24 cellular contexts compared by ENCODE assay signal in genomic region chr7:29798422-29798821, GRCh38. TPM values are rescaled to one million over a fixed set of nuclear protein-coding genes. Genes with fewer than 3 reads are reported as not detected.
DNase-seq lines count a peak whose midpoint lies in the region; ATAC-seq, FAIRE-seq and TF ChIP-seq lines count a peak whose summit lies in the region.
"Had no signal": no experiment of that assay in that cellular context is flagged by ENCODE, and none has a peak within 500 bp of the region (broad histone marks: within the 10 kb centered on the region; RNA-seq: fewer than 3 reads in every experiment).

No MANE protein-coding gene starts in this region.

- no peak for TF ChIP-seq EP300 in HepG2 (IDR thresholded peaks at IDR 0.05; ENCODE audit: low read depth in 2 of 2, low read length in 2 of 2)
- TF ChIP-seq EP300 in HepG2 (CRISPR knock-in tag; IDR thresholded peaks at IDR 0.05; ENCODE audit: borderline replicate concordance) = no peak
- no peak for TF ChIP-seq EP300 in K562 (IDR thresholded peaks at IDR 0.05; ENCODE audit: low read length)

- TF ChIP-seq CTCF in HepG2 (CRISPR knock-in tag; IDR thresholded peaks at IDR 0.05) (no peak), right lobe of liver (IDR thresholded peaks at IDR 0.05) (no peak), K562 (IDR thresholded peaks at IDR 0.05 in 2 of 3, conservative IDR thresholded peaks at IDR 0.05 in 1 of 3; ENCODE audit: insufficient read depth in 2 of 3, low read depth in 1 of 3, low read length in 3 of 3) (no peak), PC-3 (conservative IDR thresholded peaks at IDR 0.05; ENCODE audit: low read depth, low read length) (no peak)

- peak overlapping the region; percentile 8 for H2AFZ ChIP-seq in HepG2 (ENCODE audit: low read length)
- peak overlapping the region; percentile 86 for H2AFZ ChIP-seq in K562 (ENCODE audit: low read depth, low read length)
- H2AFZ ChIP-seq in PC-3 (ENCODE audit: low read length) = no peak overlapping the region

- TF ChIP-seq RAD21 in HepG2 (CRISPR knock-in tag; IDR thresholded peaks at IDR 0.05) (no peak), K562 (CRISPR knock-in tag; conservative IDR thresholded peaks at IDR 0.05 in 1 of 2, IDR thresholded peaks at IDR 0.05 in 1 of 2) (no peak)

- H3K79me2 ChIP-seq in HepG2 (ENCODE audit: insufficient read depth, low read length) (no peaks in the 10 kb centered on the region), K562 (ENCODE audit: control insufficient read depth, insufficient read depth, low read length) (no peaks in the 10 kb centered on the region), PC-3 (ENCODE audit: low read length) (no peaks in the 10 kb centered on the region)

- intact Hi-C loops in HepG2 (cut with micrococcal nuclease; ENCODE audit: unreplicated experiment) (no loop called here), right lobe of liver (cut with DNase I) (no loop called here), K562 (cut with micrococcal nuclease) (no loop called here), PC-3 (cut with micrococcal nuclease) (no loop called here)

- H4K20me1 ChIP-seq in HepG2 (ENCODE audit: insufficient read depth, low read length) (no peaks in the 10 kb centered on the region), K562 (replicated peaks; ENCODE audit: control insufficient read depth, insufficient read depth, low read length) (no peaks in the 10 kb centered on the region), PC-3 (ENCODE audit: low read length) (no peaks in the 10 kb centered on the region)

- WGBS in HepG2 (ENCODE audit: low lambda C conversion rate) = under 1% methylated on average over 5 of the region's 5 CpGs
- WGBS in right lobe of liver (ENCODE audit: insufficient coverage, low coverage, low lambda C conversion rate, missing lambda C conversion rate) = 69% methylated on average over 5 of the region's 5 CpGs
- WGBS in K562 (ENCODE audit: insufficient coverage, low coverage, missing lambda C conversion rate) = 11% methylated on average over 5 of the region's 5 CpGs

- H3F3A ChIP-seq in PC-3 (ENCODE audit: low read length, unreplicated experiment) = no peaks in the 10 kb centered on the region

- BruUV-seq in HepG2 (replicated peaks; lab: Mats Ljungman, UMichigan) (no TSS peak), K562 (replicated peaks; lab: Mats Ljungman, UMichigan) (no TSS peak), PC-3 (replicated peaks; lab: Mats Ljungman, UMichigan) (no TSS peak)

- no peak overlapping the region for H3K27ac ChIP-seq in HepG2 (ENCODE audit: extremely low read length, insufficient read depth, low read length)
- no peak overlapping the region for H3K27ac ChIP-seq in right lobe of liver
- peak overlapping the region; percentile 37; the same call in 2 of the 3 replicates for H3K27ac ChIP-seq in K562 (ENCODE audit: extremely low read depth, low read depth, low read length)
- H3K27ac ChIP-seq in PC-3 (ENCODE audit: low read length) = no peak overlapping the region
- H3K27ac ChIP-seq: KMS-11, Peyer's patch, SJCRH30 had no signal

- FAIRE-seq in HepG2 (lab: Jason Lieb, UNC) (no peak), K562 (lab: Jason Lieb, UNC) (peak; percentile 65)

- no peak for ATAC-seq in HepG2
- ATAC-seq in right lobe of liver = no peak
- peak; percentile 12; the same call in 2 of the 3 replicates for ATAC-seq in K562
- ATAC-seq in HG03095 (IDR thresholded peaks at IDR 0.05; ENCODE audit: unreplicated experiment) = no peak
- no peak for ATAC-seq in left lobe of liver
- no peak for ATAC-seq in PC-3
- ATAC-seq: SK-N-SH treated with all-trans-retinoic acid at 6 μM for 48 hours had no signal

- in situ Hi-C loops in HepG2 (cut with HindIII; ENCODE audit: extremely low pct_ligation_motif_present, low pct_unique_long_range_greater_than_20kb) = no loop called here
- in situ Hi-C loops in K562 (cut with MboI) = no loop called here

- POLR2A ChIA-PET in HepG2 (lab: Yijun Ruan, JAX) = no interaction called here
- POLR2A ChIA-PET in K562 (lab: Yijun Ruan, JAX) = interaction anchor here (0.6 kb wide), 1 partner anchor 672 kb away, joined by 3 read pairs; no protein-coding TSS in a partner anchor
- POLR2A ChIA-PET in PC-3 (lab: Charles Lee; ENCODE audit: unreplicated experiment) = no interaction called here

- peaks cover 0 to 3% of the 10 kb centered on the region in 2 experiments; a peak in 3 of 5 replicates for H3K27me3 ChIP-seq in HepG2 (ENCODE audit: control insufficient read depth in 1 of 2, insufficient read depth in 2 of 2, low read length in 2 of 2)
- no peaks in the 10 kb centered on the region for H3K27me3 ChIP-seq in right lobe of liver
- no peaks in the 10 kb centered on the region for H3K27me3 ChIP-seq in K562 (ENCODE audit: control insufficient read depth in 2 of 2, insufficient read depth in 2 of 2, low read length in 2 of 2)
- no peaks in the 10 kb centered on the region; the same call in 1 of the 2 replicates for H3K27me3 ChIP-seq in PC-3 (ENCODE audit: low read length)
- H3K27me3 ChIP-seq: Peyer's patch had no signal

- H3K4me3 ChIP-seq in HepG2 (replicated peaks in 1 of 3; ENCODE audit: insufficient read depth in 1 of 3, low read depth in 2 of 3, low read length in 3 of 3) (no peak overlapping the region), right lobe of liver (no peak overlapping the region), K562 (no peak overlapping the region), PC-3 (ENCODE audit: low read length) (no peak overlapping the region)
- H3K4me3 ChIP-seq: Peyer's patch, SJCRH30 had no signal

- no peaks in the 10 kb centered on the region for H3K9me3 ChIP-seq in HepG2 (ENCODE audit: low read length)
- H3K9me3 ChIP-seq in right lobe of liver = no peaks in the 10 kb centered on the region
- H3K9me3 ChIP-seq in K562 (replicated peaks; ENCODE audit: control insufficient read depth, insufficient read depth, low read depth, low read length) = no peaks in the 10 kb centered on the region
- H3K9me3 ChIP-seq in PC-3 (ENCODE audit: low read length) = no peaks in the 10 kb centered on the region
- H3K9me3 ChIP-seq: Peyer's patch, SJCRH30 had no signal

- H3K9ac ChIP-seq in HepG2 (ENCODE audit: insufficient read depth, low read depth, low read length) (no peak overlapping the region), K562 (ENCODE audit: insufficient read depth in 1 of 2, low read depth in 2 of 2, low read length in 2 of 2) (no peak overlapping the region), PC-3 (ENCODE audit: low read length) (no peak overlapping the region)
- H3K9ac ChIP-seq: KMS-11 had no signal

- DNase-seq in HepG2 (ENCODE audit: low spot score) (no peak), right lobe of liver (no peak), RPMI8226 (peak; percentile 26), K562 (ENCODE audit: extremely low read depth in 1 of 4, low spot score in 3 of 4) (peak in 1 of 4 experiments; percentile 57), inferior parietal cortex (ENCODE audit: extremely low spot score) (no peak), left lobe of liver (ENCODE audit: low spot score) (no peak), PC-3 (no peak)
- DNase-seq: CD4-positive, CD25-positive, alpha-beta regulatory T cell; DMS153; DND-41; H9; IMR-90; NCI-H1417; NCI-H1694; NCI-H2029 treated with DMSO at 0.1 percent for 48 hours; NCI-H526 treated with DMSO at 0.1 percent for 48 hours; Peyer's patch; SJCRH30 had no signal

- no peaks in the 10 kb centered on the region for H3K9me2 ChIP-seq in PC-3 (replicated peaks; ENCODE audit: low read length)

- CTCF ChIA-PET in HepG2 (lab: Yijun Ruan, JAX; ENCODE audit: low intra/inter-chr PET ratio, low total read pairs) = no interaction called here
- CTCF ChIA-PET in K562 (lab: Yijun Ruan, JAX; ENCODE audit: low intra/inter-chr PET ratio) = no interaction called here
- CTCF ChIA-PET in PC-3 (lab: Charles Lee) = no interaction called here

- peaks cover 9% of the 10 kb centered on the region for H3K4me1 ChIP-seq in HepG2 (ENCODE audit: insufficient read depth, low read length)
- H3K4me1 ChIP-seq in right lobe of liver = no peaks in the 10 kb centered on the region
- peaks cover 9 to 58% of the 10 kb centered on the region in 2 experiments; a peak in 4 of 5 replicates for H3K4me1 ChIP-seq in K562 (replicated peaks in 1 of 2; ENCODE audit: control insufficient read depth in 2 of 2, insufficient read depth in 2 of 2, low read length in 2 of 2)
- H3K4me1 ChIP-seq in PC-3 (ENCODE audit: insufficient read depth, low read length) = no peaks in the 10 kb centered on the region; the same call in 1 of the 2 replicates
- H3K4me1 ChIP-seq: Peyer's patch, SJCRH30 had no signal

- H3K4me2 ChIP-seq in HepG2 (ENCODE audit: low read depth, low read length) = peak overlapping the region; percentile 25; the same call in 1 of the 2 replicates
- no peak overlapping the region for H3K4me2 ChIP-seq in K562 (ENCODE audit: insufficient read depth, low read length)
- no peak overlapping the region for H3K4me2 ChIP-seq in PC-3 (ENCODE audit: low read length)
- H3K4me2 ChIP-seq: KMS-11 had no signal

- no peaks in the 10 kb centered on the region for H3K9me1 ChIP-seq in K562 (ENCODE audit: control insufficient read depth, insufficient read depth, low read length)

- TF ChIP-seq POLR2A in HepG2 (IDR thresholded peaks at IDR 0.05; ENCODE audit: insufficient read depth in 1 of 2, low read depth in 2 of 2, low read length in 2 of 2) (no peak), right lobe of liver (IDR thresholded peaks at IDR 0.05) (no peak), K562 (conservative IDR thresholded peaks at IDR 0.05) (no peak)

- no peaks in the 10 kb centered on the region for H3K36me3 ChIP-seq in HepG2 (replicated peaks in 1 of 2; ENCODE audit: control insufficient read depth in 1 of 2, insufficient read depth in 2 of 2, low read length in 2 of 2)
- no peaks in the 10 kb centered on the region for H3K36me3 ChIP-seq in right lobe of liver
- no peaks in the 10 kb centered on the region for H3K36me3 ChIP-seq in K562 (ENCODE audit: control insufficient read depth, insufficient read depth, low read length)
- no peaks in the 10 kb centered on the region for H3K36me3 ChIP-seq in PC-3 (ENCODE audit: low read depth, low read length)
- H3K36me3 ChIP-seq: Peyer's patch, SJCRH30 had no signal

RNA-seq across cellular contexts. Expression of gene WIPF3, which starts 7.9 kb away (rescaled TPM):
- total RNA-seq in HepG2 (2016; rRNA removed; fragmentation: Illumina TruSeq; extraction: Trizol) (0.06 TPM in 1 of 2 replicates, not detected in the other), right lobe of liver (1 to 10 TPM in 3 of 6 experiments, under 1 TPM in 3; 0.64 to 4.1 (median 0.93) TPM), K562 (2014; rRNA removed) (0.65 and 0.82 TPM in 2 replicates), K562 (2014; rRNA removed; fragmentation: Illumina TruSeq; extraction: Trizol) (0.47 and 0.54 TPM in 2 replicates), K562 (2015; rRNA removed; fragmentation: Illumina TruSeq; extraction: Trizol) (0.15 and 0.18 TPM in 2 replicates), K562 (2021) (2.6 and 2.7 TPM in 2 replicates), left lobe of liver (0.73 TPM), PC-3 (2014; rRNA removed) (3.3 and 3.4 TPM in 2 replicates)
- total RNA-seq in HepG2 (2016; cell fraction: cytosol; rRNA removed; fragmentation: Illumina TruSeq; extraction: Trizol; ENCODE audit: low read depth) = 0.09 TPM in 1 of 2 replicates, not detected in the other
- total RNA-seq in HepG2 (2016; cell fraction: insoluble cytoplasmic fraction; rRNA removed; fragmentation: Illumina TruSeq; extraction: Trizol) = 0.04 TPM in 2 replicates
- total RNA-seq in HepG2 (2016; cell fraction: membrane; rRNA removed; fragmentation: Illumina TruSeq; extraction: Trizol) = 0.07 and 0.09 TPM in 2 replicates
- not detected in 2 replicates for total RNA-seq in HepG2 (2016; cell fraction: nucleus; rRNA removed; fragmentation: Illumina TruSeq; extraction: Trizol)
- polyA plus RNA-seq in HepG2 (2011; rRNA removed) (0.01 and 0.03 TPM in 2 replicates), K562 (2011; rRNA removed) (1.7 and 2.2 TPM in 2 replicates), K562 (2014; fragmentation: Illumina TruSeq; extraction: Trizol) (1.9 and 2.2 TPM in 2 replicates), K562 (2014; fragmentation: Nextera tagmentation; extraction: Ambion mirVana) (1 to 10 TPM; 2.1 to 3.2 TPM), K562 (2014; rRNA removed) (0.82 and 1.0 TPM in 2 replicates)
- 0.01 and 0.03 TPM in 2 replicates for polyA plus RNA-seq in HepG2 (2011; cell fraction: cytosol; rRNA removed)
- polyA plus RNA-seq in HepG2 (2011; cell fraction: nucleus; rRNA removed) = 0.03 TPM in 1 of 2 replicates, not detected in the other
- polyA plus RNA-seq in HepG2 (2012) = not detected in 2 replicates
- polyA plus RNA-seq in HepG2 (2016; cell fraction: cytosol; fragmentation: Illumina TruSeq; extraction: Trizol; ENCODE audit: low read depth) = 0.16 TPM in 2 replicates
- polyA plus RNA-seq in HepG2 (2016; cell fraction: insoluble cytoplasmic fraction; fragmentation: Illumina TruSeq; extraction: Trizol; ENCODE audit: low read depth) = 0.11 and 0.13 TPM in 2 replicates
- polyA plus RNA-seq in HepG2 (2016; cell fraction: membrane; fragmentation: Illumina TruSeq; extraction: Trizol; ENCODE audit: low read depth) = 0.29 and 0.41 TPM in 2 replicates
- 0.19 and 0.22 TPM in 2 replicates for polyA plus RNA-seq in HepG2 (2016; cell fraction: nucleus; fragmentation: Illumina TruSeq; extraction: Trizol; ENCODE audit: insufficient read depth, low read depth)
- 0.04 TPM in 1 of 2 replicates, not detected in the other for polyA minus RNA-seq in HepG2 (2011; rRNA and poly(A)+ RNA removed; ENCODE audit: low replicate concordance)
- not detected in 2 replicates for polyA minus RNA-seq in HepG2 (2011; cell fraction: cytosol; rRNA and poly(A)+ RNA removed)
- 0.13 TPM in 1 of 2 replicates, not detected in the other for polyA minus RNA-seq in HepG2 (2011; cell fraction: nucleus; rRNA and poly(A)+ RNA removed)
- 3.7 and 6.2 TPM in 2 replicates for total RNA-seq in K562 (2011; cell fraction: chromatin; rRNA removed; ENCODE audit: low replicate concordance)
- 1.7 and 2.1 TPM in 2 replicates for total RNA-seq in K562 (2011; cell fraction: nucleolus; rRNA removed)
- total RNA-seq in K562 (2011; cell fraction: nucleoplasm; rRNA removed) = 3.0 and 6.9 TPM in 2 replicates
- polyA plus RNA-seq in K562 (2011; cell fraction: cytosol; rRNA removed) = 0.95 and 1.7 TPM in 2 replicates
- 2.9 and 3.2 TPM in 2 replicates for polyA plus RNA-seq in K562 (2011; cell fraction: nucleus; rRNA removed)
- polyA plus RNA-seq in K562 (2012) = 1.5 and 2.2 TPM in 2 replicates
- polyA minus RNA-seq in K562 (2011; rRNA and poly(A)+ RNA removed) = 2.3 and 3.3 TPM in 2 replicates
- polyA minus RNA-seq in K562 (2011; cell fraction: cytosol; rRNA and poly(A)+ RNA removed) = 3.7 and 4.6 TPM in 2 replicates
- polyA minus RNA-seq in K562 (2011; cell fraction: nucleus; rRNA and poly(A)+ RNA removed) = 1.6 and 2.3 TPM in 2 replicates
- total RNA-seq: A172; CD4-positive, CD25-positive, alpha-beta regulatory T cell; IMR-90; OCI-LY7; SJCRH30 had no signal
- polyA plus RNA-seq: BJ; CD4-positive, CD25-positive, alpha-beta regulatory T cell; IMR-90 had no signal

Comparison
In these comparisons a context has a peak if more than half of its experiments do, and no peak if none do; other contexts are left out.
1. Of the 241 proteins assayed by ChIP-seq in both HepG2 and K562: peak only in HepG2: GABPB1; only in K562: ATF7, EHMT2, IRF9, JUND, MAX, RAD51 and 3 more; in both: BHLHE40 and ESRRA; in neither: 222; mixed calls (peak in some experiments, not most) for 7.